18 cellular contexts compared by ENCODE assay signal in the genomic region with DNA sequence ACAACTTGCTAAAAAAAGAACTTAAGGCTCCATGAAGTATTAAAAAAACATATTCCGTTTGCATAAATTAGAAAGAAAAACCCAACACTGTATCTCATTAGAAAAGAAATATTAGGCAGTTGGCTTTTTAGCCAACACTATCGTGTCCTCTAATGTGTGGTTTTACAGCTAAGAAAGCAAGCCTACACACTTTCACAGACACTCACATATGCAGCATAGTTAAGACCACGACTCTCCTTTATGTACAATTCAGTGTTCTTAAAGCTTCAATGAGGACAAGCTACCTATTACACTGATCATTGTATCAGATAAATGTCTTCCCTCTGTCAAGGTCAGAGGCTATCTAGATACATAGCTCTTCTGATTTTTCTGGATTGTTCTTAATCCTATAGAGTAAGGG.
A peak's percentile ranks its signal among the peaks of the same experiment; 100 is the strongest.
DNase-seq lines count a peak whose midpoint lies in the region; ATAC-seq, FAIRE-seq and TF ChIP-seq lines count a peak whose summit lies in the region.
"Had no signal": no experiment of that assay in that cellular context is flagged by ENCODE, and none has a peak within 500 bp of the region (broad histone marks: within the 10 kb centered on the region; RNA-seq: fewer than 3 reads in every experiment).

No MANE protein-coding gene starts in this region.

- CTCF ChIA-PET in activated CD8-positive, alpha-beta T cell treated with anti-CD3 and anti-CD28 coated beads for 36 hours (lab: Charles Lee): interaction anchor here (0.8 to 2.1 kb wide), 2 partner anchors 193 to 205 kb away, joined by 3 to 5 read pairs; no protein-coding TSS in a partner anchor
- CTCF ChIA-PET in activated CD8-positive, alpha-beta T cell treated with anti-CD3 and anti-CD28 coated beads, Interleukin-2, amount 10 ng/mL, durations not matched to agents 7 days and 5 days (lab: Charles Lee): interaction anchor here (1.0 to 1.6 kb wide), 3 partner anchors 9 to 41 kb away, joined by 3 to 5 read pairs (median 3); no protein-coding TSS in a partner anchor
- CTCF ChIA-PET in GM12878 (lab: Yijun Ruan, JAX): interaction anchor here (0.7 to 2.1 kb wide), 7 partner anchors 14 to 303 kb away, joined by 3 to 6 read pairs (median 3); no protein-coding TSS in a partner anchor

- H2AFZ ChIP-seq in GM12878 (ENCODE audit: control insufficient read depth, low read depth, low read length): no peak overlapping the region

- no peaks in the 10 kb centered on the region for H3K27me3 Mint-ChIP-seq in activated CD8-positive, alpha-beta T cell treated with anti-CD3 and anti-CD28 coated beads for 36 hours
- no peaks in the 10 kb centered on the region for H3K27me3 Mint-ChIP-seq in activated CD8-positive, alpha-beta T cell treated with anti-CD3 and anti-CD28 coated beads, Interleukin-2, amount 10 ng/mL, durations not matched to agents 7 days and 5 days (ENCODE audit: low read depth)
- H3K27me3 Mint-ChIP-seq in osteocyte (ENCODE audit: unreplicated experiment): no peaks in the 10 kb centered on the region

- no peak for TF ChIP-seq POLR2A in GM12878 (IDR thresholded peaks at IDR 0.05; ENCODE audit: low read depth, low read length)

- no peak for TF ChIP-seq RAD21 in GM12878 (IDR thresholded peaks at IDR 0.05; ENCODE audit: insufficient read depth, low read depth, low read length)

- peaks cover 20% of the 10 kb centered on the region for H3K4me1 Mint-ChIP-seq in activated CD8-positive, alpha-beta T cell treated with anti-CD3 and anti-CD28 coated beads for 36 hours (ENCODE audit: low read depth)
- H3K4me1 Mint-ChIP-seq in activated CD8-positive, alpha-beta T cell treated with anti-CD3 and anti-CD28 coated beads, Interleukin-2, amount 10 ng/mL, durations not matched to agents 7 days and 5 days (ENCODE audit: low read depth): no peaks in the 10 kb centered on the region
- peaks cover 20% of the 10 kb centered on the region for H3K4me1 Mint-ChIP-seq in osteocyte (ENCODE audit: unreplicated experiment)

- SMC1A ChIA-PET in GM12878 (lab: Charles Lee; ENCODE audit: uncharacterized antibody, unreplicated experiment): interaction anchor here (0.7 to 3.1 kb wide), 12 partner anchors 8 to 227 kb away, joined by 3 to 12 read pairs (median 3); no protein-coding TSS in a partner anchor

- H3K4me3 Mint-ChIP-seq in activated CD8-positive, alpha-beta T cell treated with anti-CD3 and anti-CD28 coated beads for 36 hours: no peak overlapping the region
- no peak overlapping the region for H3K4me3 Mint-ChIP-seq in activated CD8-positive, alpha-beta T cell treated with anti-CD3 and anti-CD28 coated beads, Interleukin-2, amount 10 ng/mL, durations not matched to agents 7 days and 5 days
- H3K4me3 Mint-ChIP-seq in osteocyte (ENCODE audit: unreplicated experiment): no peak overlapping the region

- H3K27me3 ChIP-seq in GM12878 (replicated peaks in 1 of 2; ENCODE audit: control insufficient read depth in 2 of 2, insufficient read depth in 2 of 2, low read length in 1 of 2): no peaks in the 10 kb centered on the region
- H3K27me3 ChIP-seq: uterus had no signal

- intact Hi-C loops in activated CD8-positive, alpha-beta T cell treated with anti-CD3 and anti-CD28 coated beads for 36 hours (cut with micrococcal nuclease): no loop called here
- intact Hi-C loops in GM12878 (cut with micrococcal nuclease; ENCODE audit: unreplicated experiment): no loop called here

- WGBS in GM12878 (ENCODE audit: insufficient coverage, insufficient replicate concordance, low lambda C conversion rate, missing lambda C conversion rate): 2% methylated on average over 3 of the region's 3 CpGs

- peaks cover 29% of the 10 kb centered on the region for H3K36me3 Mint-ChIP-seq in activated CD8-positive, alpha-beta T cell treated with anti-CD3 and anti-CD28 coated beads for 36 hours (ENCODE audit: low read depth)
- peaks cover 38% of the 10 kb centered on the region for H3K36me3 Mint-ChIP-seq in activated CD8-positive, alpha-beta T cell treated with anti-CD3 and anti-CD28 coated beads, Interleukin-2, amount 10 ng/mL, durations not matched to agents 7 days and 5 days (ENCODE audit: low read depth)
- peaks cover 36% of the 10 kb centered on the region for H3K36me3 Mint-ChIP-seq in osteocyte (ENCODE audit: unreplicated experiment)

- peak overlapping the region; percentile 67 for H3K27ac Mint-ChIP-seq in activated CD8-positive, alpha-beta T cell treated with anti-CD3 and anti-CD28 coated beads for 36 hours
- no peak overlapping the region for H3K27ac Mint-ChIP-seq in activated CD8-positive, alpha-beta T cell treated with anti-CD3 and anti-CD28 coated beads, Interleukin-2, amount 10 ng/mL, durations not matched to agents 7 days and 5 days
- H3K27ac Mint-ChIP-seq in osteocyte (ENCODE audit: unreplicated experiment): peak overlapping the region; percentile 12

- H3K36me3 ChIP-seq in GM12878 (ENCODE audit: control insufficient read depth in 2 of 2, insufficient read depth in 2 of 2, low read length in 1 of 2): peaks cover 0 to 23% of the 10 kb centered on the region in 2 experiments
- H3K36me3 ChIP-seq: uterus had no signal

- POLR2A ChIA-PET in activated CD8-positive, alpha-beta T cell treated with anti-CD3 and anti-CD28 coated beads for 36 hours (lab: Charles Lee): no interaction called here
- POLR2A ChIA-PET in activated CD8-positive, alpha-beta T cell treated with anti-CD3 and anti-CD28 coated beads, Interleukin-2, amount 10 ng/mL, durations not matched to agents 7 days and 5 days (lab: Charles Lee): no interaction called here
- POLR2A ChIA-PET in GM12878 (lab: Charles Lee): interaction anchor here (0.9 to 1.0 kb wide), 2 partner anchors 26 to 32 kb away, joined by 3 read pairs; no protein-coding TSS in a partner anchor

- no peaks in the 10 kb centered on the region; the same call in 1 of the 2 replicates for H3K4me1 ChIP-seq in GM12878 (ENCODE audit: control insufficient read depth, insufficient read depth, low read length)

- no peak for FAIRE-seq in GM12878 (lab: Jason Lieb, UNC)
- FAIRE-seq: astrocyte, H1, RCC 7860 had no signal

- TF ChIP-seq CTCF in activated CD8-positive, alpha-beta T cell treated with anti-CD3 and anti-CD28 coated beads for 36 hours (IDR thresholded peaks at IDR 0.05): no peak
- TF ChIP-seq CTCF in GM12878 (IDR thresholded peaks at IDR 0.05 in 2 of 3, conservative IDR thresholded peaks at IDR 0.05 in 1 of 3; ENCODE audit: control insufficient read depth in 2 of 3, extremely low read depth in 1 of 3, insufficient read depth in 1 of 3, low read depth in 3 of 3, low read length in 3 of 3) (no peak), osteocyte (IDR thresholded peaks at IDR 0.05) (no peak)

- no peak for TF ChIP-seq EP300 in GM12878 (IDR thresholded peaks at IDR 0.05; ENCODE audit: borderline replicate concordance in 1 of 2, control insufficient read depth in 1 of 2, low read depth in 2 of 2, low read length in 2 of 2)

- no peak for DNase-seq in activated CD8-positive, alpha-beta T cell treated with anti-CD3 and anti-CD28 coated beads for 36 hours
- no peak for DNase-seq in activated CD8-positive, alpha-beta T cell treated with anti-CD3 and anti-CD28 coated beads, Interleukin-2, amount 10 ng/mL, durations not matched to agents 7 days and 5 days
- DNase-seq in GM12878 (ENCODE audit: low read depth, low spot score) (no peak), osteocyte (ENCODE audit: extremely low spot score, unreplicated experiment) (no peak), kidney glomerular epithelial cell (lab: John Stamatoyannopoulos, UW) (no peak)
- DNase-seq in effector CD8-positive, alpha-beta T cell (lab: John Stamatoyannopoulos, UW): no peak
- DNase-seq: activated effector memory CD4-positive, alpha-beta T cell treated with anti-CD3 and anti-CD28 coated beads, Interleukin-2, amount 50 U/mL, for 16 hours; cortex of kidney; KBM-7; NCI-H1092 treated with DMSO at 0.1 percent for 48 hours; uterus had no signal

- H3K4me3 ChIP-seq in GM12878: no peak overlapping the region
- H3K4me3 ChIP-seq: A549, uterus had no signal

- H3K27ac ChIP-seq in GM12878 (ENCODE audit: control insufficient read depth, insufficient read depth): no peak overlapping the region
- H3K27ac ChIP-seq: A549, HL-60 had no signal

- ATAC-seq in activated CD8-positive, alpha-beta T cell treated with anti-CD3 and anti-CD28 coated beads for 36 hours: peak; percentile 13
- no peak for ATAC-seq in activated CD8-positive, alpha-beta T cell treated with anti-CD3 and anti-CD28 coated beads, Interleukin-2, amount 10 ng/mL, durations not matched to agents 7 days and 5 days
- peak; percentile 56 for ATAC-seq in HG02798 (IDR thresholded peaks at IDR 0.05; ENCODE audit: poor library complexity, unreplicated experiment)
- ATAC-seq in GM12878: peak; percentile 62
- ATAC-seq in GM19395 (IDR thresholded peaks at IDR 0.05; ENCODE audit: unreplicated experiment): no peak
- ATAC-seq: A549 had no signal

- H3K9ac ChIP-seq in GM12878 (ENCODE audit: control insufficient read depth, insufficient read depth, low read length): no peak overlapping the region

- in situ Hi-C loops in GM12878 (cut with MboI): no loop called here

- no peaks in the 10 kb centered on the region for H4K20me1 ChIP-seq in GM12878 (ENCODE audit: control insufficient read depth, insufficient read depth)

- no peak overlapping the region for H3K4me2 ChIP-seq in GM12878 (ENCODE audit: control insufficient read depth, insufficient read depth)
- H3K4me2 ChIP-seq: A549 had no signal

- RAD21 ChIA-PET in GM12878 (lab: Charles Lee; ENCODE audit: unreplicated experiment): interaction anchor here (0.6 to 1.5 kb wide), 5 partner anchors 34 to 205 kb away, joined by 3 to 5 read pairs (median 3); no protein-coding TSS in a partner anchor

- no peaks in the 10 kb centered on the region; the same call in 1 of the 2 replicates for H3K79me2 ChIP-seq in GM12878 (ENCODE audit: control insufficient read depth, insufficient read depth, low read length)

- no peaks in the 10 kb centered on the region for H3K9me3 ChIP-seq in GM12878 (replicated peaks; ENCODE audit: control insufficient read depth, insufficient read depth, low read length)
- H3K9me3 ChIP-seq: A549, uterus had no signal

- H3K9me3 Mint-ChIP-seq in activated CD8-positive, alpha-beta T cell treated with anti-CD3 and anti-CD28 coated beads for 36 hours: no peaks in the 10 kb centered on the region
- H3K9me3 Mint-ChIP-seq in activated CD8-positive, alpha-beta T cell treated with anti-CD3 and anti-CD28 coated beads, Interleukin-2, amount 10 ng/mL, durations not matched to agents 7 days and 5 days (ENCODE audit: insufficient read depth): no peaks in the 10 kb centered on the region
- no peaks in the 10 kb centered on the region for H3K9me3 Mint-ChIP-seq in osteocyte (ENCODE audit: unreplicated experiment)

- no TSS peak for BruUV-seq in GM12878 (replicated peaks; lab: Mats Ljungman, UMichigan)

TF ChIP-seq in GM12878, 131 proteins besides CTCF, POLR2A, EP300 and RAD21 (continues in another document):
- TF ChIP-seq PML (IDR thresholded peaks at IDR 0.05; ENCODE audit: low read length): no peak
- TF ChIP-seq POLR2AphosphoS5 (IDR thresholded peaks at IDR 0.05; ENCODE audit: low read length): no peak
- 0 out of 3 replicates have a peak, but pooled peaks have one; percentile 10 for TF ChIP-seq POU2F2 (IDR thresholded peaks at IDR 0.05; ENCODE audit: borderline replicate concordance, low read depth, low read length)

Comparison
In these comparisons a context has a peak if more than half of its experiments do, and no peak if none do; other contexts are left out.
1. ATAC-seq: peak in activated CD8-positive, alpha-beta T cell treated with anti-CD3 and anti-CD28 coated beads for 36 hours (single experiment), HG02798 (single experiment) and GM12878 (single experiment); none in activated CD8-positive, alpha-beta T cell treated with anti-CD3 and anti-CD28 coated beads, Interleukin-2, amount 10 ng/mL, durations not matched to agents 7 days and 5 days (single experiment) and GM19395 (single experiment).